8 cellular contexts compared by ENCODE assay signal in genomic region chr2:68251187-68251854, GRCh38. TPM values are rescaled to one million over a fixed set of nuclear protein-coding genes. Genes with fewer than 3 reads are reported as not detected.
DNase-seq lines count a peak whose midpoint lies in the region; TF ChIP-seq lines count a peak whose summit lies in the region.

No MANE protein-coding gene starts in this region.

- TF ChIP-seq POLR2A in ovary (IDR thresholded peaks at IDR 0.05) (no peak), thyroid gland (IDR thresholded peaks at IDR 0.05) (peak in 1 of 2 donors; percentile 51)

- intact Hi-C loops in ovary (cut with DNase I) (loop anchor here in 1 of 4 donors (5.0 kb wide), 1 partner anchor 94 kb away; the partner anchor contains the start of gene PNO1), thyroid gland (cut with DNase I) (loop anchor here (5.0 kb wide), 1 partner anchor 94 kb away; the partner anchor contains the start of gene PNO1)

- peaks cover 15% of the 10 kb centered on the region for H3K4me1 ChIP-seq in ovary (ENCODE audit: insufficient read depth)
- peaks cover 26 to 32% of the 10 kb centered on the region in 2 donors for H3K4me1 ChIP-seq in thyroid gland

- H3K9me3 ChIP-seq in ovary = no peaks in the 10 kb centered on the region
- no peaks in the 10 kb centered on the region for H3K9me3 ChIP-seq in thyroid gland

- H3K4me3 ChIP-seq in HFF-Myc (replicated peaks; ENCODE audit: low read depth, low read length) = peak overlapping the region; percentile 93
- peak overlapping the region; percentile 82 for H3K4me3 ChIP-seq in ovary
- peak overlapping the region; percentile 37 to 90 (median 72) for H3K4me3 ChIP-seq in thyroid gland (replicated peaks in 1 of 3)

- H3K27ac ChIP-seq in ovary (peak overlapping the region; percentile 89 to 96), thyroid gland (peak overlapping the region; percentile 89 to 95 (median 95))

- DNase-seq in GM04503 (ENCODE audit: low read depth) = peak; percentile 25
- DNase-seq in HFF-Myc (ENCODE audit: extremely low read depth, low read depth) = peak; percentile 41
- peak; percentile 70 for DNase-seq in MV-4-11 (lab: John Stamatoyannopoulos, UW)
- DNase-seq in SK-MEL-5 (ENCODE audit: low read depth, low spot score) = peak; percentile 90
- peak; percentile 75 for DNase-seq in activated naive CD4-positive, alpha-beta T cell treated with anti-CD3 and anti-CD28 coated beads, Interleukin-2, amount 50 U/mL, for 16 hours
- DNase-seq in globus pallidus (ENCODE audit: low spot score) = peak; percentile 66
- DNase-seq in ovary = peak; percentile 60 to 73 (median 65)
- peak; percentile 76 to 81 for DNase-seq in thyroid gland

- no peaks in the 10 kb centered on the region for H3K36me3 ChIP-seq in ovary
- H3K36me3 ChIP-seq in thyroid gland = no peaks in the 10 kb centered on the region

- in situ Hi-C loops in SK-MEL-5 (cut with HindIII; ENCODE audit: low pct_unique_long_range_greater_than_20kb, low sequenced_read_pairs) = no loop called here

- TF ChIP-seq CTCF in HFF-Myc (IDR thresholded peaks at IDR 0.05; ENCODE audit: low read depth, low read length, missing control alignments) (peak; percentile 61), ovary (IDR thresholded peaks at IDR 0.05) (peak; percentile 52 to 83 (median 69)), thyroid gland (IDR thresholded peaks at IDR 0.05) (peak; percentile 27 to 76 (median 72))

- no peak for TF ChIP-seq EP300 in ovary (IDR thresholded peaks at IDR 0.05)

- WGBS in ovary, 3 donors = 0 to 1% (median 0%) methylated on average over 31 to 41 of the region's 41 CpGs
- WGBS in thyroid gland, 2 donors = 1% methylated on average over 31 to 34 of the region's 41 CpGs

- H3K27me3 ChIP-seq in ovary (no peaks in the 10 kb centered on the region), thyroid gland (no peaks in the 10 kb centered on the region)

RNA-seq across cellular contexts. Expression of gene PPP3R1, which starts 1.0 kb away (rescaled TPM):
- 20.3 and 23.6 TPM in 2 replicates for total RNA-seq in SK-MEL-5 (2014; rRNA removed; shearing (Covaris generic))
- polyA plus RNA-seq in SK-MEL-5 (2015; cell fraction: cytosol; rRNA removed) = 54.3 and 71.1 TPM in 2 replicates
- 20.5 and 23.5 TPM in 2 replicates for polyA plus RNA-seq in SK-MEL-5 (2015; cell fraction: nucleus; rRNA removed)
- total RNA-seq in ovary (10 to 100 TPM; 22.5 to 61.5 (median 54.0) TPM), thyroid gland (10 to 100 TPM; 29.4 to 35.1 (median 31.4) TPM)
- 10 to 100 TPM; 22.4 to 75.7 TPM for polyA plus RNA-seq in ovary

Comparison
In these comparisons a context has a peak if more than half of its experiments do, and no peak if none do; other contexts are left out.
1. Peak in every context shown above with its lines: DNase-seq, H3K4me3 ChIP-seq and H3K27ac ChIP-seq.
2. DNase-seq: peak in every context shown above with its lines; median percentile 90 in SK-MEL-5; 78 in thyroid gland; 75 in activated naive CD4-positive, alpha-beta T cell treated with anti-CD3 and anti-CD28 coated beads, Interleukin-2, amount 50 U/mL, for 16 hours; 70 in MV-4-11; 66 in globus pallidus; 65 in ovary; 41 in HFF-Myc; 25 in GM04503.